18 cellular contexts compared by ENCODE assay signal in genomic region chr18:35435420-35435819, GRCh38.
"Had no signal": no experiment of that assay in that cellular context is flagged by ENCODE, and none has a peak within 500 bp of the region (broad histone marks: within the 10 kb centered on the region; RNA-seq: fewer than 3 reads in every experiment).

No MANE protein-coding gene starts in this region.

- H3K27ac ChIP-seq: heart left ventricle, right atrium auricular region, suprapubic skin, thyroid gland had no signal

- H3K4me3 Mint-ChIP-seq: naive thymus-derived CD4-positive, alpha-beta T cell; nephron progenitor cell; stimulated activated effector memory CD8-positive, alpha-beta T cell treated with anti-CD3 and anti-CD28 coated beads, Interleukin-12 subunit alpha, Interleukin-12 subunit beta, amount 100 ng/mL, for 72 hours; type B pancreatic cell had no signal

- H3K27me3 ChIP-seq: heart left ventricle, right atrium auricular region, suprapubic skin, thyroid gland had no signal

- H3K27me3 Mint-ChIP-seq: type B pancreatic cell had no signal

- H3K4me1 ChIP-seq: right atrium auricular region, suprapubic skin, thyroid gland had no signal

- H3K9me3 ChIP-seq: suprapubic skin, thyroid gland had no signal

- H3K36me3 ChIP-seq: heart left ventricle, right atrium auricular region, suprapubic skin, thyroid gland had no signal

- DNase-seq: dermis blood vessel endothelial cell; heart left ventricle; hypothalamus; kidney glomerular epithelial cell; naive thymus-derived CD4-positive, alpha-beta T cell; nephron progenitor cell; stimulated activated CD4-positive, alpha-beta T cell treated with anti-CD3 and anti-CD28 coated beads, Interleukin-4, amount 100 ng/mL, for 1 hour; stimulated activated CD8-positive, alpha-beta memory T cell treated with anti-CD3 and anti-CD28 coated beads, Interleukin-4, amount 100 ng/mL, for 48 hours; stimulated activated naive CD8-positive, alpha-beta T cell treated with anti-CD3 and anti-CD28 coated beads, Interleukin-15, Interleukin-2, amounts not matched to agents 100 U/mL and 50 U/mL, for 24 hours; thyroid gland had no signal

- H3K27ac Mint-ChIP-seq: naive thymus-derived CD4-positive, alpha-beta T cell; nephron progenitor cell; stimulated activated effector memory CD8-positive, alpha-beta T cell treated with anti-CD3 and anti-CD28 coated beads, Interleukin-12 subunit alpha, Interleukin-12 subunit beta, amount 100 ng/mL, for 72 hours; type B pancreatic cell had no signal

- H3K4me3 ChIP-seq: heart left ventricle, right atrium auricular region, suprapubic skin, thyroid gland had no signal

- ATAC-seq: heart left ventricle; naive thymus-derived CD4-positive, alpha-beta T cell; stimulated activated effector memory CD8-positive, alpha-beta T cell treated with anti-CD3 and anti-CD28 coated beads, Interleukin-12 subunit alpha, Interleukin-12 subunit beta, amount 100 ng/mL, for 72 hours; stimulated activated naive CD8-positive, alpha-beta T cell treated with anti-CD3 and anti-CD28 coated beads, Interleukin-15, Interleukin-2, amounts not matched to agents 100 U/mL and 50 U/mL, for 24 hours had no signal

- H3K4me1 Mint-ChIP-seq: naive thymus-derived CD4-positive, alpha-beta T cell; nephron progenitor cell; stimulated activated effector memory CD8-positive, alpha-beta T cell treated with anti-CD3 and anti-CD28 coated beads, Interleukin-12 subunit alpha, Interleukin-12 subunit beta, amount 100 ng/mL, for 72 hours had no signal

- H3K36me3 Mint-ChIP-seq: stimulated activated effector memory CD8-positive, alpha-beta T cell treated with anti-CD3 and anti-CD28 coated beads, Interleukin-12 subunit alpha, Interleukin-12 subunit beta, amount 100 ng/mL, for 72 hours; type B pancreatic cell had no signal

- FAIRE-seq: colon, frontal cortex, islet of Langerhans, urothelium cell line had no signal
